ENCODE assay signal across 8 cellular contexts in the genomic region with DNA sequence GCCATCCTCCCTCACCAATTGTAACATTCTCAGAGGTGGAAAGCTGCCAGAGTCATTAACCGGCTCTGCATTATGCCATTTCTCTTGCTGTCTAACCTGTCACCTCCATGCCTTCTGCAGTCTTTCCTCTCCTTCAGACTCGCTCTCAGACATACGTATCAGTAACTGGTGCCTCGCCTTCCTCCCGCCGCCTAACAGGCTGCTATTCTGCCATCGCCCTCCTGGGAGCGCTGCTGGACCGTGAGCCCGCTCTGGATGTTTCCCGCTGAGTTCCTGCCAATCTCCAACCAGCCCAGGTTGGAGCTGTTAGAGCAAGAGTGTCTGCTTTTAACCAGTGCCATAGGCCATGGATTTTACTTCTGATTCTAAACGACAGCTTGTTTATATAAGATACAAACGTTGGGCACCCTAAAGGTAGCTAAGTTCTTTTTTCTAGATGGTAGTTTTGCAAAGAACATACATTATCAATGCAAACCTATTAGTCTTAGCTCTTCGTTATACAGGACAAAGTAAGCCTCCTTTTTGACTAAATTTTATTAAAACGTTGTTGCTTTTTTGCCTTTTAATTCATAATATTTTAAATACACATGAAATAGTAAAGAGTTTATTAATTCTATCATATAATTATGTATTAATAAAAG. TPM values are rescaled to one million over a fixed set of nuclear protein-coding genes. Genes with fewer than 3 reads are reported as not detected.
DNase-seq lines count a peak whose midpoint lies in the region; ATAC-seq and TF ChIP-seq lines count a peak whose summit lies in the region.

No MANE protein-coding gene starts in this region.

- no TSS peak for BruUV-seq in Panc1 (replicated peaks; lab: Mats Ljungman, UMichigan)

- CTCF ChIA-PET in Panc1 (lab: Charles Lee), result interaction anchor here (0.6 to 0.9 kb wide), 5 partner anchors 61 to 135 kb away, joined by 3 to 4 read pairs (median 3); no protein-coding TSS in a partner anchor

- H3K36me3 ChIP-seq in Panc1 (ENCODE audit: control insufficient read depth, insufficient read depth, low read length), result no peaks in the 10 kb centered on the region
- no peaks in the 10 kb centered on the region for H3K36me3 ChIP-seq in neutrophil
- H3K36me3 ChIP-seq in suprapubic skin, result no peaks in the 10 kb centered on the region

- DNase-seq in COR-L47 (lab: John Stamatoyannopoulos, UW) (peak; percentile 63), Panc1 (ENCODE audit: low read depth, low spot score) (peak; percentile 36), activated T-helper 1 cell treated with Interleukin-2 at 50 U/mL for 16 hours (ENCODE audit: low read depth) (peak; percentile 35), fibroblast of pulmonary artery (ENCODE audit: low read depth) (peak; percentile 74), suprapubic skin (ENCODE audit: low spot score in 2 of 2) (peak in 1 of 2 donors; percentile 66)

- no peak overlapping the region for H3K27ac ChIP-seq in Panc1 (ENCODE audit: low read length)
- H3K27ac ChIP-seq in neutrophil, result no peak overlapping the region
- no peak overlapping the region for H3K27ac ChIP-seq in suprapubic skin

- no peak for TF ChIP-seq EP300 in suprapubic skin (IDR thresholded peaks at IDR 0.05)

- H3K4me3 ChIP-seq in Panc1 (ENCODE audit: low read depth in 2 of 2, low read length in 2 of 2), result no peak overlapping the region; a peak in 1 of 4 replicates
- no peak overlapping the region for H3K4me3 ChIP-seq in fibroblast of pulmonary artery (replicated peaks; ENCODE audit: low read depth, low read length)
- no peak overlapping the region for H3K4me3 ChIP-seq in neutrophil (ENCODE audit: low read depth in 1 of 2, low read length in 1 of 2)
- H3K4me3 ChIP-seq in suprapubic skin, result no peak overlapping the region

- intact Hi-C loops in Panc1 (cut with micrococcal nuclease; ENCODE audit: unreplicated experiment), result loop anchor here (5.0 to 10.0 kb wide), 2 partner anchors 87 to 285 kb away; no protein-coding TSS in a partner anchor

- in situ Hi-C loops in Panc1 (cut with HindIII; ENCODE audit: low pct_unique_long_range_greater_than_20kb, low sequenced_read_pairs), result no loop called here

- TF ChIP-seq CTCF in Panc1 (IDR thresholded peaks at IDR 0.05) (peak; percentile 94), fibroblast of pulmonary artery (IDR thresholded peaks at IDR 0.05; ENCODE audit: low read length, missing control alignments) (peak; percentile 98), neutrophil (IDR thresholded peaks at IDR 0.05) (peak; percentile 75), suprapubic skin (IDR thresholded peaks at IDR 0.05) (peak; percentile 76 to 91)

- H3K9me3 ChIP-seq in Panc1 (ENCODE audit: control insufficient read depth, insufficient read depth, low read depth, low read length), result no peaks in the 10 kb centered on the region
- no peaks in the 10 kb centered on the region for H3K9me3 ChIP-seq in neutrophil
- no peaks in the 10 kb centered on the region for H3K9me3 ChIP-seq in suprapubic skin

- no peaks in the 10 kb centered on the region for H3K27me3 ChIP-seq in Panc1 (ENCODE audit: control insufficient read depth, insufficient read depth, low read length)
- H3K27me3 ChIP-seq in neutrophil, result no peaks in the 10 kb centered on the region
- H3K27me3 ChIP-seq in suprapubic skin, result no peaks in the 10 kb centered on the region

- WGBS in suprapubic skin, result 15% methylated on average over 15 of the region's 15 CpGs

- no peaks in the 10 kb centered on the region for H3K4me1 ChIP-seq in Panc1 (ENCODE audit: control insufficient read depth, insufficient read depth, low read length)
- H3K4me1 ChIP-seq in neutrophil (ENCODE audit: control insufficient read depth in 1 of 2, insufficient read depth in 1 of 2, low read depth in 1 of 2, low read length in 1 of 2), result peaks cover 14 to 15% of the 10 kb centered on the region in 2 experiments
- peaks cover 7% of the 10 kb centered on the region for H3K4me1 ChIP-seq in suprapubic skin

- POLR2A ChIA-PET in Panc1 (lab: Charles Lee), result no interaction called here

- TF ChIP-seq POLR2A in suprapubic skin (IDR thresholded peaks at IDR 0.05), result no peak

- ATAC-seq in GM19467 (IDR thresholded peaks at IDR 0.05; ENCODE audit: unreplicated experiment), result peak; percentile 96
- ATAC-seq in HG03520 (IDR thresholded peaks at IDR 0.05; ENCODE audit: unreplicated experiment), result peak; percentile 96
- peak; percentile 93 for ATAC-seq in Panc1

RNA-seq across cellular contexts. Expression of gene NEIL3, which starts 59.5 kb away (rescaled TPM):
- 8.9 TPM for total RNA-seq in Panc1 (2021; ENCODE audit: unreplicated experiment)
- polyA plus RNA-seq in Panc1 (2012; ENCODE audit: insufficient read length), result 1.5 TPM
- total RNA-seq in suprapubic skin, result 1 to 10 TPM; 1.1 to 3.1 (median 2.1) TPM
